Comparison of ENCODE assay signal across 1 cellular context in the genomic region with DNA sequence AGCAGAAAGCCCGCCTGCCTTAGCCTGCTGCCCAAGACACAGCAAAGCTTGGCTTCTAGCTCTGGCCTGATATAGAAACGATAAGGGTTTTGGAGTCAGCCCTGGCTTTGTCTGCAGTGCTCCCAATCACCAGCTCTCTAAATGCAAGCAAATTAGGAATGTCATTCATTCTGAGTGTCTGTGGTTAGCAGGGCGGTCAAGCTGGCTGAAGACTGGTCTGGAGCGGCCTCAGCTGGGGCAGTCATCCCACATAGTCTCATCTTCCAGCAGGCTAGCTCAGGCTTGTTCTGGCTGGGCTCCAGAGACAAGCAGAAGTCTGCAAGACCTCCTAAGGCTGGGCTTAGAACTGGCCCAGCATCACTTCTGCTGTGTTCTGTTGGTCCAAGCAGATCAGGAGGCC.
TF ChIP-seq lines count a peak whose summit lies in the region.

No MANE protein-coding gene starts in this region.

TF ChIP-seq in HepG2, 621 proteins besides CTCF, POLR2A, EP300 and RAD21 (continued from another document and continues in another):
- TF ChIP-seq SATB2 (CRISPR knock-in tag; IDR thresholded peaks at IDR 0.05) (no peak), FOXC1 (CRISPR knock-in tag; IDR thresholded peaks at IDR 0.05; ENCODE audit: borderline replicate concordance) (no peak), ZNF580 (CRISPR knock-in tag; IDR thresholded peaks at IDR 0.05; ENCODE audit: borderline replicate concordance, low read depth) (no peak), ZNF713 (CRISPR knock-in tag; IDR thresholded peaks at IDR 0.05) (no peak), DMAP1 (CRISPR knock-in tag; IDR thresholded peaks at IDR 0.05) (no peak), ZNF552 (CRISPR knock-in tag; IDR thresholded peaks at IDR 0.05; ENCODE audit: borderline replicate concordance) (no peak), SMAD9 (CRISPR knock-in tag; IDR thresholded peaks at IDR 0.05) (no peak), MLLT10 (CRISPR knock-in tag; IDR thresholded peaks at IDR 0.05) (no peak), ZNF749 (CRISPR knock-in tag; IDR thresholded peaks at IDR 0.05; ENCODE audit: borderline replicate concordance) (no peak), HNRNPL (IDR thresholded peaks at IDR 0.05; ENCODE audit: low read depth, low read length) (no peak), CHCHD3 (CRISPR knock-in tag; IDR thresholded peaks at IDR 0.05) (no peak), TEAD3 (CRISPR knock-in tag; optimal IDR thresholded peaks at IDR 0.05; ENCODE audit: borderline replicate concordance) (peak; percentile 40), ZNF577 (CRISPR knock-in tag; IDR thresholded peaks at IDR 0.05; ENCODE audit: borderline replicate concordance, low read depth) (no peak), ZNF670 (CRISPR knock-in tag; IDR thresholded peaks at IDR 0.05; ENCODE audit: borderline replicate concordance) (no peak), MYPOP (CRISPR knock-in tag; IDR thresholded peaks at IDR 0.05) (no peak), ZNF781 (CRISPR knock-in tag; IDR thresholded peaks at IDR 0.05; ENCODE audit: borderline replicate concordance, not compliant biosample characterization) (no peak), GATAD1 (CRISPR knock-in tag; IDR thresholded peaks at IDR 0.05) (peak; percentile 23; the same call in 1 of the 2 replicates), RERE (CRISPR knock-in tag; IDR thresholded peaks at IDR 0.05; ENCODE audit: low read depth) (no peak), ZNF660 (CRISPR knock-in tag; IDR thresholded peaks at IDR 0.05; ENCODE audit: borderline replicate concordance, low read depth) (no peak), ZNF260 (CRISPR knock-in tag; IDR thresholded peaks at IDR 0.05; ENCODE audit: borderline replicate concordance, low read depth) (no peak), SP2 (CRISPR knock-in tag; IDR thresholded peaks at IDR 0.05) (no peak), ZNF704 (CRISPR knock-in tag; IDR thresholded peaks at IDR 0.05; ENCODE audit: borderline replicate concordance) (no peak), MBNL3 (CRISPR knock-in tag; conservative IDR thresholded peaks at IDR 0.05) (no peak), PHF20 (CRISPR knock-in tag; IDR thresholded peaks at IDR 0.05) (no peak), ZNF761 (CRISPR knock-in tag; conservative IDR thresholded peaks at IDR 0.05) (no peak), ZNF263 (CRISPR knock-in tag; IDR thresholded peaks at IDR 0.05) (peak; percentile 92), MTA1 (CRISPR knock-in tag; IDR thresholded peaks at IDR 0.05; ENCODE audit: borderline replicate concordance) (no peak), ZNF780A (CRISPR knock-in tag; IDR thresholded peaks at IDR 0.05) (no peak), ZFP90 (CRISPR knock-in tag; IDR thresholded peaks at IDR 0.05; ENCODE audit: borderline replicate concordance) (no peak)
- TF ChIP-seq, protein P1, sequence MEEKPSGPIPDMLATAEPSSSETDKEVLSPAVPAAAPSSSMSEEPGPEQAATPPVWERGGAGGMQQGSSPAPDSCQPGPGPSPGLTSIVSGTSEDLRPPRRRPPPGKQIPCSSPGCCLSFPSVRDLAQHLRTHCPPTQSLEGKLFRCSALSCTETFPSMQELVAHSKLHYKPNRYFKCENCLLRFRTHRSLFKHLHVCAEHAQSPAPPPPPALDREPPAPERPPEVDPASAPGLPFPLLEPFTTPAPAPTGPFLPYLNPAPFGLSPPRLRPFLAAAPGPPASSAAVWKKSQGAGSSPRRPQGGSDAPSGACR (CRISPR knock-in tag; IDR thresholded peaks at IDR 0.05): no peak
- TF ChIP-seq, protein P2, sequence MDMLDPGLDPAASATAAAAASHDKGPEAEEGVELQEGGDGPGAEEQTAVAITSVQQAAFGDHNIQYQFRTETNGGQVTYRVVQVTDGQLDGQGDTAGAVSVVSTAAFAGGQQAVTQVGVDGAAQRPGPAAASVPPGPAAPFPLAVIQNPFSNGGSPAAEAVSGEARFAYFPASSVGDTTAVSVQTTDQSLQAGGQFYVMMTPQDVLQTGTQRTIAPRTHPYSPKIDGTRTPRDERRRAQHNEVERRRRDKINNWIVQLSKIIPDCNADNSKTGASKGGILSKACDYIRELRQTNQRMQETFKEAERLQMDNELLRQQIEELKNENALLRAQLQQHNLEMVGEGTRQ (IDR thresholded peaks at IDR 0.05; ENCODE audit: low read depth, low read length): no peak
- TF ChIP-seq, protein P2 (CRISPR knock-in tag; IDR thresholded peaks at IDR 0.05; ENCODE audit: borderline replicate concordance): no peak
- TF ChIP-seq, protein P3, sequence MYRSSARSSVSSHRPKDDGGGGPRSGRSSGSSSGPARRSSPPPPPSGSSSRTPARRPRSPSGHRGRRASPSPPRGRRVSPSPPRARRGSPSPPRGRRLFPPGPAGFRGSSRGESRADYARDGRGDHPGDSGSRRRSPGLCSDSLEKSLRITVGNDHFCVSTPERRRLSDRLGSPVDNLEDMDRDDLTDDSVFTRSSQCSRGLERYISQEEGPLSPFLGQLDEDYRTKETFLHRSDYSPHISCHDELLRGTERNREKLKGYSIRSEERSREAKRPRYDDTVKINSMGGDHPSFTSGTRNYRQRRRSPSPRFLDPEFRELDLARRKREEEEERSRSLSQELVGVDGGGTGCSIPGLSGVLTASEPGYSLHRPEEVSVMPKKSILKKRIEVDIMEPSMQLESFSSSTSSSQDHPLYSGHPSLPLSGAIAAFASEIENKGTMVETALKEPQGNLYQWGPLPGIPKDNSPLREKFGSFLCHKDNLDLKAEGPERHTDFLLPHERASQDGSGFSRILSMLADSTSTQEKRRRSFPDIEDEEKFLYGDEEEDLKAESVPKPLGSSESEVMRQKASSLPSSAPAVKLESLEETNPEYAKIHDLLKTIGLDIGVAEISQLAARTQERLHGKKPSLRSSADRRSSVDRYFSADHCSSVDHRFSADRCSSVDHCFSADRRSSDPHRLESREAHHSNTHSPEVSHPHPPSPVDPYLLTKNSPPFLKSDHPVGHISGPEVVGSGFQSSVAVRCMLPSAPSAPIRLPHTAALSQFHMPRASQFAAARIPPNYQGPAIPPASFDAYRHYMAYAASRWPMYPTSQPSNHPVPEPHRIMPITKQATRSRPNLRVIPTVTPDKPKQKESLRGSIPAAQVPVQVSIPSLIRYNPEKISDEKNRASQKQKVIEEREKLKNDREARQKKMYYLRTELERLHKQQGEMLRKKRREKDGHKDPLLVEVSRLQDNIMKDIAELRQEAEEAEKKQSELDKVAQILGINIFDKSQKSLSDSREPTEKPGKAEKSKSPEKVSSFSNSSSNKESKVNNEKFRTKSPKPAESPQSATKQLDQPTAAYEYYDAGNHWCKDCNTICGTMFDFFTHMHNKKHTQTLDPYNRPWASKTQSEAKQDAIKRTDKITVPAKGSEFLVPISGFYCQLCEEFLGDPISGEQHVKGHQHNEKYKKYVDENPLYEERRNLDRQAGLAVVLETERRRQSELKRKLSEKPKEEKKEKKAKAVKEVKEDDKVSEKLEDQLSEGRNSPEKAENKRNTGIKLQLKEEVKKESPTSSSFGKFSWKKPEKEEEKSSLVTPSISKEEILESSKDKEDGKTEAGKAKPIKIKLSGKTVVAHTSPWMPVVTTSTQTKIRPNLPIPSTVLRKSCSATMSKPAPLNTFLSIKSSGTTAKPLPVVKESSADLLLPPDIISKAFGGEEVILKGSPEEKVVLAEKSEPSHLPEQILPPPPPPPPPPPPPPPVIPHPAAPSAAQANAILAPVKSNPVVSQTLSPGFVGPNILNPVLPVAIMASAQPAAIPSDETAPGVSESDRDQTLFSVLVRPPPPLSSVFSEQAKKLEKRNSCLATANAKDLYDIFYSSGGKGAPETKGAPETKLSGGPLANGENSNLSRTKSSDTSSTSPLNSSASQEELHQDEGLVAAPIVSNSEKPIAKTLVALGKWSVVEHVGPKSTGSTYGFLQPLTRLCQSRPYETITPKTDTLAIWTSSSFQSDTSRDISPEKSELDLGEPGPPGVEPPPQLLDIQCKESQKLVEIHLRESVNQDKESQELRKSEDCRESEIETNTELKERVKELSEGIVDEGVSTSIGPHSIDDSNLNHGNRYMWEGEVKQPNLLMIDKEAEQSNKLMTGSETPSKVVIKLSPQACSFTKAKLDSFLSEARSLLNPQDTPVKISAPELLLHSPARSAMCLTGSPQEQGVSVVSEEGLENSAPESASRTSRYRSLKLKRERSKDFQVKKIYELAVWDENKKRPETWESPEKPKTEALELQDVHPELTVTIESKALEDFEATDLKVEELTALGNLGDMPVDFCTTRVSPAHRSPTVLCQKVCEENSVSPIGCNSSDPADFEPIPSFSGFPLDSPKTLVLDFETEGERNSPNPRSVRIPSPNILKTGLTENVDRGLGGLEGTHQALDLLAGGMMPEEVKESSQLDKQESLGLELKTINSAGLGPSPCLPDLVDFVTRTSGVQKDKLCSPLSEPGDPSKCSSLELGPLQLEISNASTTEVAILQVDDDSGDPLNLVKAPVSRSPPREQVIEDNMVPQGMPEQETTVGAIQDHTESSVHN (CRISPR knock-in tag; IDR thresholded peaks at IDR 0.05): no peak
- TF ChIP-seq, protein P4, sequence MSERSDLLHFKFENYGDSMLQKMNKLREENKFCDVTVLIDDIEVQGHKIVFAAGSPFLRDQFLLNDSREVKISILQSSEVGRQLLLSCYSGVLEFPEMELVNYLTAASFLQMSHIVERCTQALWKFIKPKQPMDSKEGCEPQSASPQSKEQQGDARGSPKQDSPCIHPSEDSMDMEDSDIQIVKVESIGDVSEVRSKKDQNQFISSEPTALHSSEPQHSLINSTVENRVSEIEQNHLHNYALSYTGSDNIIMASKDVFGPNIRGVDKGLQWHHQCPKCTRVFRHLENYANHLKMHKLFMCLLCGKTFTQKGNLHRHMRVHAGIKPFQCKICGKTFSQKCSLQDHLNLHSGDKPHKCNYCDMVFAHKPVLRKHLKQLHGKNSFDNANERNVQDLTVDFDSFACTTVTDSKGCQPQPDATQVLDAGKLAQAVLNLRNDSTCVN (CRISPR knock-in tag; IDR thresholded peaks at IDR 0.05; ENCODE audit: borderline replicate concordance): peak; percentile 22
- TF ChIP-seq, protein P5, sequence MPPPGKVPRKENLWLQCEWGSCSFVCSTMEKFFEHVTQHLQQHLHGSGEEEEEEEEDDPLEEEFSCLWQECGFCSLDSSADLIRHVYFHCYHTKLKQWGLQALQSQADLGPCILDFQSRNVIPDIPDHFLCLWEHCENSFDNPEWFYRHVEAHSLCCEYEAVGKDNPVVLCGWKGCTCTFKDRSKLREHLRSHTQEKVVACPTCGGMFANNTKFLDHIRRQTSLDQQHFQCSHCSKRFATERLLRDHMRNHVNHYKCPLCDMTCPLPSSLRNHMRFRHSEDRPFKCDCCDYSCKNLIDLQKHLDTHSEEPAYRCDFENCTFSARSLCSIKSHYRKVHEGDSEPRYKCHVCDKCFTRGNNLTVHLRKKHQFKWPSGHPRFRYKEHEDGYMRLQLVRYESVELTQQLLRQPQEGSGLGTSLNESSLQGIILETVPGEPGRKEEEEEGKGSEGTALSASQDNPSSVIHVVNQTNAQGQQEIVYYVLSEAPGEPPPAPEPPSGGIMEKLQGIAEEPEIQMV (CRISPR knock-in tag; IDR thresholded peaks at IDR 0.05; ENCODE audit: low read depth): no peak; the same call in 1 of the 2 replicates
